ENCODE assay signal across 8 cellular contexts in the genomic region with DNA sequence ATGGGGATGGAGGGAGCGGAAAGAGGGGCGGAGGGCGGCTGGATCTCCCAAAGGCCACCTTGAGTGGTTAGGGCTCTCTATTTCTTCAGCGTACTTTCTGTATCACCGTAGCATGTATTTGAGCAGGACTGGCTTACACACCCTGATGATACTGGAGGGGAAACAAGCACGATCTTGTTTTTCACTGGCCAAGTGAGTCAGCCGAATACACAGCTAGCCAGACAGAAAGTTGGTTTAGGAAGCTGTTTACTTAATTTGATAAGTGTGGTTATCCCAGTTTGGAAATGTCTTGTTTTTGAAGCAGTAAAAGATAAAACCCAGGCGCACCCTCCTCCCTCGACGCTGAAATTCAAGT. TPM values are rescaled to one million over a fixed set of nuclear protein-coding genes. Genes with fewer than 3 reads are reported as not detected.
A peak's percentile ranks its signal among the peaks of the same experiment; 100 is the strongest.
DNase-seq lines count a peak whose midpoint lies in the region; ATAC-seq, FAIRE-seq and TF ChIP-seq lines count a peak whose summit lies in the region.

No MANE protein-coding gene starts in this region.

- H3K9ac ChIP-seq in H1 (replicated peaks in 1 of 4; ENCODE audit: extremely low read depth in 1 of 4, low read depth in 3 of 4, low read length in 3 of 4) = peak overlapping the region; percentile 46 to 67 (median 58)

- no peak overlapping the region for H3K14ac ChIP-seq in H1 (ENCODE audit: insufficient read length)

- no peak for DNase-seq in BE2C
- DNase-seq in Peyer's patch = no peak
- DNase-seq in H1 (ENCODE audit: low read depth in 1 of 2, low spot score in 2 of 2) = no peak
- DNase-seq in mucosa of descending colon = no peak
- DNase-seq in ureter (ENCODE audit: low spot score) = peak; percentile 49
- no peak for DNase-seq in NCI-H1694 (lab: John Stamatoyannopoulos, UW)
- no peak for DNase-seq in activated CD8-positive, alpha-beta memory T cell treated with anti-CD3 and anti-CD28 coated beads, Interleukin-2, amount 50 U/mL, for 48 hours

- peak; percentile 1 for ATAC-seq in GM21529 (IDR thresholded peaks at IDR 0.05; ENCODE audit: unreplicated experiment)
- ATAC-seq in mucosa of descending colon = peak; percentile 58

- WGBS in H1 (ENCODE audit: extremely low coverage in 1 of 2, insufficient coverage in 1 of 2, insufficient read length in 1 of 2, insufficient replicate concordance in 2 of 2, low coverage in 1 of 2, low lambda C conversion rate in 2 of 2, missing lambda C conversion rate in 1 of 2), 2 experiments = 20% methylated on average over 7 of the region's 10 CpGs; no CpG with 5 or more reads in 1 of the 2 experiments

- TF ChIP-seq RAD21 in H1 (IDR thresholded peaks at IDR 0.05 in 1 of 2, conservative IDR thresholded peaks at IDR 0.05 in 1 of 2; ENCODE audit: low read depth in 2 of 2, low read length in 2 of 2) = no peak

- H3K4me1 ChIP-seq in BE2C (no peaks in the 10 kb centered on the region), Peyer's patch (peaks cover 0 to 45% (median 8%) of the 10 kb centered on the region in 4 donors), H1 (replicated peaks in 1 of 4; ENCODE audit: control insufficient read depth in 3 of 4, insufficient read depth in 4 of 4, low read length in 3 of 4) (no peaks in the 10 kb centered on the region), mucosa of descending colon (ENCODE audit: low read depth) (peaks cover 38% of the 10 kb centered on the region)

- no peak overlapping the region for H3K23ac ChIP-seq in H1 (ENCODE audit: insufficient read length)

- peaks cover 3% of the 10 kb centered on the region; the same call in 1 of the 2 replicates for H3K23me2 ChIP-seq in H1 (ENCODE audit: low read depth, low read length)

- no peak overlapping the region for H4K91ac ChIP-seq in H1 (replicated peaks; ENCODE audit: insufficient read length, low read length)

- H3K79me2 ChIP-seq in H1 (ENCODE audit: control insufficient read depth in 1 of 2, insufficient read depth in 2 of 2, low read length in 2 of 2) = peaks cover 0 to 38% of the 10 kb centered on the region in 2 experiments; a peak in 3 of 4 replicates

- H2AK5ac ChIP-seq in H1 (ENCODE audit: low read depth, low read length) = no peak overlapping the region

- no peak overlapping the region for H2BK120ac ChIP-seq in H1 (replicated peaks; ENCODE audit: low read depth, low read length)

- H2BK20ac ChIP-seq in H1 (ENCODE audit: low read length) = no peak overlapping the region

- H3K9me3 ChIP-seq in BE2C (no peaks in the 10 kb centered on the region), Peyer's patch (no peaks in the 10 kb centered on the region), H1 (ENCODE audit: insufficient read depth in 2 of 2, low read depth in 1 of 2, low read length in 1 of 2) (no peaks in the 10 kb centered on the region), mucosa of descending colon (no peaks in the 10 kb centered on the region)

- H3K27ac ChIP-seq in Peyer's patch = peak overlapping the region; percentile 86 to 99 (median 96)
- no peak overlapping the region for H3K27ac ChIP-seq in H1 (ENCODE audit: low read depth, low read length)

- H3K56ac ChIP-seq in H1 (replicated peaks; ENCODE audit: insufficient read length, low read depth, low read length) = no peak overlapping the region

- H2AFZ ChIP-seq in H1 (ENCODE audit: low read length) = no peak overlapping the region

- TF ChIP-seq EP300 in H1 (IDR thresholded peaks at IDR 0.05; ENCODE audit: borderline replicate concordance in 1 of 2, low read depth in 2 of 2, low read length in 2 of 2) = no peak

- H3K79me1 ChIP-seq in H1 (ENCODE audit: low read depth, low read length) = no peaks in the 10 kb centered on the region; the same call in 1 of the 2 replicates

- FAIRE-seq in H1 (lab: Jason Lieb, UNC) = no peak

- no peak overlapping the region for H3K4ac ChIP-seq in H1 (replicated peaks; ENCODE audit: insufficient read length, low read depth, low read length)

- H4K8ac ChIP-seq in H1 (ENCODE audit: extremely low read depth, insufficient read depth, low read length) = no peak overlapping the region

- no peak overlapping the region for H2BK12ac ChIP-seq in H1 (ENCODE audit: low read depth, low read length)

- CTCF ChIA-PET in H1 (lab: Charles Lee; ENCODE audit: partially characterized antibody) = interaction anchor here (0.8 to 1.5 kb wide), 2 partner anchors 42 to 247 kb away, joined by 3 to 4 read pairs; no protein-coding TSS in a partner anchor

- TF ChIP-seq CTCF in BE2C (IDR thresholded peaks at IDR 0.05; ENCODE audit: low read depth, low read length) (no peak), Peyer's patch (IDR thresholded peaks at IDR 0.05) (no peak), H1 (IDR thresholded peaks at IDR 0.05; ENCODE audit: control extremely low read depth in 1 of 3, insufficient read depth in 1 of 3, low read depth in 1 of 3, low read length in 3 of 3) (no peak), mucosa of descending colon (IDR thresholded peaks at IDR 0.05) (no peak)

- H3K36me3 ChIP-seq in BE2C = no peaks in the 10 kb centered on the region
- H3K36me3 ChIP-seq in Peyer's patch = peaks cover 0 to 9% (median 0%) of the 10 kb centered on the region in 3 donors
- no peaks in the 10 kb centered on the region for H3K36me3 ChIP-seq in H1 (ENCODE audit: control insufficient read depth in 2 of 4, insufficient read depth in 4 of 4, low read length in 3 of 4)
- no peaks in the 10 kb centered on the region for H3K36me3 ChIP-seq in mucosa of descending colon (ENCODE audit: low read depth)

- POLR2A ChIA-PET in H1 (lab: Charles Lee; ENCODE audit: partially characterized antibody) = no interaction called here

- no peak overlapping the region for H2BK5ac ChIP-seq in H1 (ENCODE audit: low read depth, low read length)

- intact Hi-C loops in mucosa of descending colon (cut with DNase I, micrococcal nuclease) = no loop called here

- peaks cover 0 to 4% of the 10 kb centered on the region in 2 experiments for H4K20me1 ChIP-seq in H1 (replicated peaks in 1 of 2; ENCODE audit: control insufficient read depth in 1 of 2, insufficient read depth in 2 of 2, low read length in 2 of 2)

- peak overlapping the region; percentile 89 for H3K4me3 ChIP-seq in BE2C (ENCODE audit: low read depth, low read length)
- peak overlapping the region; percentile 85 to 99 (median 96) for H3K4me3 ChIP-seq in Peyer's patch
- peak overlapping the region; percentile 82 to 96 (median 95) for H3K4me3 ChIP-seq in H1 (ENCODE audit: extremely low read depth in 1 of 4, insufficient read depth in 2 of 4, low read depth in 3 of 4, low read length in 4 of 4)
- peak overlapping the region; percentile 89 for H3K4me3 ChIP-seq in mucosa of descending colon

- H2BK15ac ChIP-seq in H1 (ENCODE audit: low read length) = no peak overlapping the region

- H3K27me3 ChIP-seq in BE2C (no peaks in the 10 kb centered on the region), Peyer's patch (no peaks in the 10 kb centered on the region), H1 (replicated peaks in 1 of 4; ENCODE audit: control insufficient read depth in 3 of 4, extremely low read depth in 1 of 4, insufficient read depth in 3 of 4, low read length in 3 of 4) (no peaks in the 10 kb centered on the region)

- H4K5ac ChIP-seq in H1 (ENCODE audit: insufficient read length, low read depth, low read length) = no peak overlapping the region

- peak overlapping the region; percentile 75 to 79 for H3K4me2 ChIP-seq in H1 (ENCODE audit: insufficient read depth in 1 of 2, low read depth in 2 of 2, low read length in 2 of 2)

- no peak overlapping the region for H3K18ac ChIP-seq in H1 (ENCODE audit: extremely low read depth, low read length)

- TF ChIP-seq POLR2A in Peyer's patch (IDR thresholded peaks at IDR 0.05) = no peak
- TF ChIP-seq POLR2A in H1 (IDR thresholded peaks at IDR 0.05; ENCODE audit: control extremely low read depth in 1 of 2, low read depth in 2 of 2, low read length in 2 of 2) = no peak

TF ChIP-seq in H1, 55 proteins besides CTCF, POLR2A, EP300 and RAD21 (continues in another document):
- TF ChIP-seq EZH2 (IDR thresholded peaks at IDR 0.05; ENCODE audit: low read depth, low read length, severe bottlenecking) (no peak), KDM5A (IDR thresholded peaks at IDR 0.05; ENCODE audit: low read length) (no peak), RBBP5 (IDR thresholded peaks at IDR 0.05; ENCODE audit: borderline replicate concordance, low read depth, low read length) (no peak), TEAD4 (IDR thresholded peaks at IDR 0.05; ENCODE audit: low read depth, low read length) (no peak), GABPA (IDR thresholded peaks at IDR 0.05; ENCODE audit: borderline replicate concordance, insufficient read depth, low read length) (no peak), KDM1A (IDR thresholded peaks at IDR 0.05; ENCODE audit: borderline replicate concordance, low read length) (no peak), RNF2 (IDR thresholded peaks at IDR 0.05; ENCODE audit: borderline replicate concordance, low read depth, low read length, missing control alignments, poor library complexity, severe bottlenecking) (no peak)

RNA-seq across cellular contexts. Expression of a gene that starts 0.5 kb away (rescaled TPM):
- polyA plus RNA-seq in BE2C (2012; ENCODE audit: insufficient read depth, insufficient read length, low read depth) = 30.3 TPM
- 100 to 1,000 TPM in 3 of 4 donors, 10 to 100 TPM in 1; 66.0 to 262 (median 160) TPM for total RNA-seq in Peyer's patch
- total RNA-seq in H1 (2021; fragmentation: NEBNext Ultra II Directional; extraction: Animal tissue kit (Norgen Biotek cat#: 25700)) = 17.6 and 24.3 TPM in 2 replicates
- polyA plus RNA-seq in H1 (2011; rRNA removed) = 5.8 and 7.5 TPM in 2 replicates
- polyA plus RNA-seq in H1 (2011; cell fraction: cytosol; rRNA removed) = 9.9 TPM
- polyA plus RNA-seq in H1 (2011; cell fraction: nucleus; rRNA removed) = 10.9 TPM
- 14.3 to 27.4 TPM (median 16.7 TPM) in 4 replicates for polyA plus RNA-seq in H1 (2012, experiment 1 of 2)
- polyA plus RNA-seq in H1 (2012, experiment 2 of 2) = 1.3 TPM
- polyA plus RNA-seq in H1 (2013, experiment 1 of 2) = 14.3 TPM
- 13.3 TPM for polyA plus RNA-seq in H1 (2013, experiment 2 of 2)
- polyA minus RNA-seq in H1 (2011; rRNA and poly(A)+ RNA removed) = 12.5 and 13.0 TPM in 2 replicates
- polyA minus RNA-seq in H1 (2011; cell fraction: cytosol; rRNA and poly(A)+ RNA removed) = 15.8 TPM
- 24.1 TPM for polyA minus RNA-seq in H1 (2011; cell fraction: nucleus; rRNA and poly(A)+ RNA removed)
- total RNA-seq in mucosa of descending colon = 100 to 1,000 TPM in 2 of 3 donors, 10 to 100 TPM in 1; 96.3 to 176 (median 171) TPM
- total RNA-seq in ureter = 73.4 TPM

RNA-seq across cellular contexts. Expression of a gene that starts 49.7 kb away (rescaled TPM):
- polyA plus RNA-seq in BE2C (2012; ENCODE audit: insufficient read depth, insufficient read length, low read depth) = 8.7 TPM
- total RNA-seq in Peyer's patch = 10 to 100 TPM; 15.7 to 42.2 (median 33.9) TPM
- total RNA-seq in H1 (2021; fragmentation: NEBNext Ultra II Directional; extraction: Animal tissue kit (Norgen Biotek cat#: 25700)) = 20.1 and 21.3 TPM in 2 replicates
- 14.2 and 16.4 TPM in 2 replicates for polyA plus RNA-seq in H1 (2011; rRNA removed)
- 12.6 TPM for polyA plus RNA-seq in H1 (2011; cell fraction: cytosol; rRNA removed)
- polyA plus RNA-seq in H1 (2011; cell fraction: nucleus; rRNA removed) = 22.0 TPM
- 13.8 to 18.0 TPM (median 16.3 TPM) in 4 replicates for polyA plus RNA-seq in H1 (2012, experiment 1 of 2)
- polyA plus RNA-seq in H1 (2012, experiment 2 of 2) = 6.8 TPM
- polyA plus RNA-seq in H1 (2013, experiment 1 of 2) = 21.6 TPM
- 21.4 TPM for polyA plus RNA-seq in H1 (2013, experiment 2 of 2)
- 11.1 and 13.4 TPM in 2 replicates for polyA minus RNA-seq in H1 (2011; rRNA and poly(A)+ RNA removed)
- polyA minus RNA-seq in H1 (2011; cell fraction: cytosol; rRNA and poly(A)+ RNA removed) = 12.6 TPM
- 11.3 TPM for polyA minus RNA-seq in H1 (2011; cell fraction: nucleus; rRNA and poly(A)+ RNA removed)
- 10 to 100 TPM; 30.4 to 33.5 (median 30.5) TPM for total RNA-seq in mucosa of descending colon
- 27.5 TPM for total RNA-seq in ureter
